In the genomic region with DNA sequence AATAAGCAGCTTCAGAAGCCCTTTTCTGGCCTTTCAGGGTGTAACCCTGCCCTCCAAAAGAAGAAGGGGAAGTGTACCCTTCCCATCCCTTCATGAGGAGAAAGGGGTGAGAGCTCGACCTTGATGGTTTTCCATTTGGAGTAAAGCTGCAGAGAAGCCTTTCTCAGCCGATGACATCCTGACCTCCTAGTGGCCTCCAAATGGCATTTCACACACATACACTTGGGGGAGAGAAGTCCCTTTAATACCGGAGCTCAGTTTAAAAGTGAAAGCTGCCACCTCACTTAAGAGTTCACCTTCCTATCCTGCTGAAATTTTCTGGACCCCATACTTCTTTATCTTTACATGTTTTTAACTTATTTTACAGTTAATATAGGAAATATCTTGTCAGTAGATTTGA, we compare ENCODE assay signal across 17 cellular contexts.
"Had no signal": no experiment of that assay in that cellular context is flagged by ENCODE, and none has a peak within 500 bp of the region (broad histone marks: within the 10 kb centered on the region; RNA-seq: fewer than 3 reads in every experiment).

No MANE protein-coding gene starts in this region.

- ATAC-seq: activated CD4-positive, CD25-positive, alpha-beta regulatory T cell treated with anti-CD3 and anti-CD28 coated beads, Interleukin-2, amount 50 U/mL, for 24 hours; body of pancreas; effector memory CD8-positive, alpha-beta T cell; left colon; mucosa of descending colon; naive thymus-derived CD8-positive, alpha-beta T cell; sciatic nerve; stimulated activated naive B cell treated with anti-CD40 and anti-IgM and Interleukin-4, amounts not matched to agents 10 μg/mL and 1 μg/mL and 100 μg/mL, for 72 hours had no signal

- H3K27ac ChIP-seq: body of pancreas, prostate gland, tibial nerve had no signal

- H3K4me3 ChIP-seq: body of pancreas, lung, mucosa of descending colon, prostate gland, spleen, tibial nerve had no signal

- DNase-seq: activated effector memory CD4-positive, alpha-beta T cell treated with Interleukin-2 at 50 U/mL for 16 hours; activated T-cell treated with anti-CD3 and anti-CD28 coated beads, Interleukin-2, amount 50 U/mL, for 24 hours; body of pancreas; effector memory CD8-positive, alpha-beta T cell; hypothalamus; left colon; mucosa of descending colon; naive thymus-derived CD8-positive, alpha-beta T cell; occipital lobe; spleen; stimulated activated CD4-positive, alpha-beta T cell treated with anti-CD3 and anti-CD28 coated beads, Interleukin-1b, Interleukin-23, amount 100 ng/mL, for 48 hours; stimulated activated naive B cell treated with anti-CD40 and anti-IgM and Interleukin-4, amounts not matched to agents 10 μg/mL and 1 μg/mL and 100 μg/mL, for 72 hours had no signal
